In the genomic region with DNA sequence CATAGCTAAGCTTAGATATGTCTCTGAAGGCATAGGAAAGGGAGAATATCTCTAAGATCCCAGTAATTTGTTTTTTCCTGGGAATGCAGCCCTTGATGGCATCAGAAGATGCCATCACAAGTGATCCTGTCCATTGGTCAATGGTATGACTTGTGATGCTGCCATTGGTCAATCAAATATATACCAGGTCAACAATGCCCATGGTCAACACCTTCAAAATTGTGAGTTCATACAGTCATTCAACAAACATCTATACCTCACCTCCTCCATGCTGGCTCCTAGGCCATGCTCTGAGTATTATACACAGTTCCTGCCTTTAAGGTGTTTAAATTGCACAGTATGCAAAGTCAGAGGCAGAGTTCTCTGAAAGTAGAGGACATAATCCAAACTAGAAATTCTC, we compare ENCODE assay signal across 38 cellular contexts. TPM values are rescaled to one million over a fixed set of nuclear protein-coding genes. Genes with fewer than 3 reads are reported as not detected.
"Had no signal": no experiment of that assay in that cellular context is flagged by ENCODE, and none has a peak within 500 bp of the region (broad histone marks: within the 10 kb centered on the region; RNA-seq: fewer than 3 reads in every experiment).

No MANE protein-coding gene starts in this region.

- H3K36me3 ChIP-seq: MG63 had no signal

- H3K9me3 ChIP-seq: MG63 had no signal

- H3K4me3 ChIP-seq: MG63 had no signal

- H3K27me3 ChIP-seq: MG63 had no signal

- DNase-seq: Karpas-422, Kasumi-1, MG63, MM.1S, MV-4-11, NCI-H1048, NCI-H1092, NCI-H1092 treated with DMSO at 0.1 percent for 48 hours, NCI-H1105, NCI-H1105 treated with DMSO at 0.1 percent for 48 hours, NCI-H1417, NCI-H1417 treated with DMSO at 0.1 percent for 48 hours, NCI-H1436, NCI-H1436 treated with DMSO at 0.1 percent for 48 hours, NCI-H146, NCI-H1694, NCI-H1694 treated with DMSO at 0.1 percent for 48 hours, NCI-H187, NCI-H187 treated with DMSO at 0.1 percent for 48 hours, NCI-H1930, NCI-H2029, NCI-H2029 treated with DMSO at 0.1 percent for 48 hours, NCI-H2081, NCI-H2081 treated with DMSO at 0.1 percent for 48 hours, NCI-H2107, NCI-H2171, NCI-H2171 treated with DMSO at 0.1 percent for 48 hours, NCI-H2227 treated with DMSO at 0.1 percent for 48 hours, NCI-H345, NCI-H446, NCI-H446 treated with DMSO at 0.1 percent for 48 hours, NCI-H510A, NCI-H510A treated with DMSO at 0.1 percent for 48 hours, NCI-H524 had no signal

RNA-seq across cellular contexts. Expression of a gene that starts 19.3 kb away (rescaled TPM):
- total RNA-seq: LHCN-M2, M059J, MCF 10A, NCI-H460 had no signal

RNA-seq across cellular contexts. Expression of a gene that starts 47.1 kb away (rescaled TPM):
- total RNA-seq: LHCN-M2, M059J, MCF 10A, NCI-H460 had no signal
